In the genomic region with DNA sequence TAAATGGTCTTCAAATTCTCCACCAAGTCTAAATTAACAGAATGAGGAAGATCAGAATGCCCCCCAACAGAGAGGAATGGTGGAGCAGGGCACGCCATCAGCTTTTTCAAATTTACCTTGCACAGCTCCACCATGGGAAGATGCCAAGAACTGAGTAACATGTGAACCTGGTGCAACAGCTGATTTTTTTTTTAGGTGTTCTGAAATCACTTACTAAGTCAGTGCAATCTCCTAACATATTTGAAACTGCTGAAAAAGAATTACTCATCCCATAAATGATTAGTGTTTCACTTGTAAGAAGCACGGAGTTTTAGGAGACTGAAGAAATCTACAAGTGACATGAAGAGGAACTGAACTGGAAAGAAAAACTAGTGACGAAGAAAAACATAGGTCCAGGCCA, we compare ENCODE assay signal across 1 cellular context.
A peak's percentile ranks its signal among the peaks of the same experiment; 100 is the strongest.
TF ChIP-seq lines count a peak whose summit lies in the region.

No MANE protein-coding gene starts in this region.

TF ChIP-seq in IMR-90, 13 proteins besides CTCF, POLR2A, EP300 and RAD21:
- TF ChIP-seq MAFK (IDR thresholded peaks at IDR 0.05; ENCODE audit: low read depth, low read length): no peak
- TF ChIP-seq BHLHE40 (IDR thresholded peaks at IDR 0.05; ENCODE audit: low read depth, low read length): no peak
- peak; percentile 49; the same call in 1 of the 2 replicates for TF ChIP-seq CEBPB (IDR thresholded peaks at IDR 0.05; ENCODE audit: low read depth, low read length)
